In the genomic region with DNA sequence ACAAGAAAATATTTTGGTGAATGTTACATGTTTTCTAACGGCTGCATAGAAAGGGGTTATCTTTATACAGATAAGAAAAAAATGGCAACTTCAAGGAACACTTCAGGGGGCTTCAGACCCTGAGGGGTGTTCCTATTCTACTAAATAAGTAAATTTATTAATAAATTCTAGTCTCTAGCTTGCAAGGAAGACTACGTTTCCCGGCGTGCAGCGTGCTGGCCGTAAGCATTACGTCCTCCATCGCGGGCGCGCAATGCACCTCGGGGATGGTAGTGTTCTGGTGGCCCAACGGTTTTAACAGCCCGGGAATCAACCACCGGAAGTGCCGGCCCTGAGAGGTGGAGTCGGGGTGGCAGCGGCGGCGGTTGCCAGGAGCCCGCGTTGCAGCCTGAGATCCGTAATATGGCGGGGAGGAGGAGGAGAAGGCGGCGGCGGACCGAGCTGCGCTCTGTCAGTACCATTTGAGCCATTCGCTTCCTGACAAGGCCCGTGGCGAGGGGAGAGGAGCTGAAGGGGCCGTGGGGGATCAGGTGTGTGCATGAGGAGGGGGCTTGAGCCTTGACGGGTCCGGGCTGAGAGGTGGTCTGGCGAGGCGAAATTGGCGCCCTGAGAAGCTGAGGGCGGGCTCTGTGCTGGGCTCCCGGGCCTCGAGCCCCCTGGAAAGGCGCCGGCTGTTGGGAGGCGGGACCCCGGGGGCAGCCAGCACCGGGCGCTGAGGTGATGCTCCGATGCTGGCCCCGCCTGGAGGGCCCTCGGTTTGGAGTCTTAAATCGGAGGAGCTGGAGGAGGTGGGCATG, we compare ENCODE assay signal across 8 cellular contexts. TPM values are rescaled to one million over a fixed set of nuclear protein-coding genes. Genes with fewer than 3 reads are reported as not detected.
A peak's percentile ranks its signal among the peaks of the same experiment; 100 is the strongest.
DNase-seq lines count a peak whose midpoint lies in the region; ATAC-seq lines count a peak whose summit lies in the region.

A gene with protein sequence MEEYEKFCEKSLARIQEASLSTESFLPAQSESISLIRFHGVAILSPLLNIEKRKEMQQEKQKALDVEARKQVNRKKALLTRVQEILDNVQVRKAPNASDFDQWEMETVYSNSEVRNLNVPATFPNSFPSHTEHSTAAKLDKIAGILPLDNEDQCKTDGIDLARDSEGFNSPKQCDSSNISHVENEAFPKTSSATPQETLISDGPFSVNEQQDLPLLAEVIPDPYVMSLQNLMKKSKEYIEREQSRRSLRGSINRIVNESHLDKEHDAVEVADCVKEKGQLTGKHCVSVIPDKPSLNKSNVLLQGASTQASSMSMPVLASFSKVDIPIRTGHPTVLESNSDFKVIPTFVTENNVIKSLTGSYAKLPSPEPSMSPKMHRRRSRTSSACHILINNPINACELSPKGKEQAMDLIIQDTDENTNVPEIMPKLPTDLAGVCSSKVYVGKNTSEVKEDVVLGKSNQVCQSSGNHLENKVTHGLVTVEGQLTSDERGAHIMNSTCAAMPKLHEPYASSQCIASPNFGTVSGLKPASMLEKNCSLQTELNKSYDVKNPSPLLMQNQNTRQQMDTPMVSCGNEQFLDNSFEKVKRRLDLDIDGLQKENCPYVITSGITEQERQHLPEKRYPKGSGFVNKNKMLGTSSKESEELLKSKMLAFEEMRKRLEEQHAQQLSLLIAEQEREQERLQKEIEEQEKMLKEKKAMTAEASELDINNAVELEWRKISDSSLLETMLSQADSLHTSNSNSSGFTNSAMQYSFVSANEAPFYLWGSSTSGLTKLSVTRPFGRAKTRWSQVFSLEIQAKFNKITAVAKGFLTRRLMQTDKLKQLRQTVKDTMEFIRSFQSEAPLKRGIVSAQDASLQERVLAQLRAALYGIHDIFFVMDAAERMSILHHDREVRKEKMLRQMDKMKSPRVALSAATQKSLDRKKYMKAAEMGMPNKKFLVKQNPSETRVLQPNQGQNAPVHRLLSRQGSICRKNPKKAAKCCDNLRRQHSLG (plus strand): TSS at position 384 of the 797 bp plus-strand sequence. CDS start 3,940 bp downstream, outside the sequence.

- H3K27me3 ChIP-seq in BLaER1, result no peaks in the 10 kb centered on the region

- H3K27me3 Mint-ChIP-seq in activated CD4-positive, alpha-beta T cell treated with anti-CD3 and anti-CD28 coated beads, Interleukin-2, amount 10 ng/mL, durations not matched to agents 7 days and 5 days, result no peaks in the 10 kb centered on the region

- peaks cover 57% of the 10 kb centered on the region for H3K4me1 ChIP-seq in BLaER1

- intact Hi-C loops in left colon (cut with DNase I, micrococcal nuclease), result no loop called here

- peak within 1 kb of the TSS; percentile 99 for H3K4me3 ChIP-seq in BLaER1

- H3K4me2 ChIP-seq in BLaER1, result peak within 1 kb of the TSS; percentile 90

- CTCF ChIA-PET in activated CD4-positive, alpha-beta T cell treated with anti-CD3 and anti-CD28 coated beads, Interleukin-2, amount 10 ng/mL, durations not matched to agents 7 days and 5 days (lab: Charles Lee), result interaction anchor here (0.8 to 1.7 kb wide), 6 partner anchors 11 to 565 kb away, joined by 3 to 6 read pairs (median 4); a partner anchor contains a TSS

- peak within 1 kb of the TSS; percentile 91 for H3K9ac ChIP-seq in BLaER1

- H3K4me3 Mint-ChIP-seq in activated CD4-positive, alpha-beta T cell treated with anti-CD3 and anti-CD28 coated beads, Interleukin-2, amount 10 ng/mL, durations not matched to agents 7 days and 5 days, result peak within 1 kb of the TSS; percentile 96

- peaks cover 15% of the 10 kb centered on the region; the same call in 1 of the 2 replicates for H4K20me1 ChIP-seq in BLaER1

- POLR2A ChIA-PET in activated CD4-positive, alpha-beta T cell treated with anti-CD3 and anti-CD28 coated beads, Interleukin-2, amount 10 ng/mL, durations not matched to agents 7 days and 5 days (lab: Charles Lee), result interaction anchor here (1.6 kb wide), 1 partner anchor 32 kb away, joined by 6 read pairs; a partner anchor contains a TSS

- H3K36me3 Mint-ChIP-seq in activated CD4-positive, alpha-beta T cell treated with anti-CD3 and anti-CD28 coated beads, Interleukin-2, amount 10 ng/mL, durations not matched to agents 7 days and 5 days (ENCODE audit: low read depth), result peaks cover 14% of the 10 kb centered on the region

- H3K9me3 ChIP-seq in BLaER1, result no peaks in the 10 kb centered on the region

- peaks cover 46% of the 10 kb centered on the region for H3K4me1 Mint-ChIP-seq in activated CD4-positive, alpha-beta T cell treated with anti-CD3 and anti-CD28 coated beads, Interleukin-2, amount 10 ng/mL, durations not matched to agents 7 days and 5 days

- H3K9me3 Mint-ChIP-seq in activated CD4-positive, alpha-beta T cell treated with anti-CD3 and anti-CD28 coated beads, Interleukin-2, amount 10 ng/mL, durations not matched to agents 7 days and 5 days, result no peaks in the 10 kb centered on the region

- ATAC-seq in GM19351 (IDR thresholded peaks at IDR 0.05; ENCODE audit: unreplicated experiment) (peak; percentile 73), HG03520 (IDR thresholded peaks at IDR 0.05; ENCODE audit: unreplicated experiment) (peak; percentile 62), left colon (peak; percentile 73)

- H3K36me3 ChIP-seq in BLaER1, result peaks cover 16% of the 10 kb centered on the region

- peak; percentile 99 for DNase-seq in NCI-H69 (lab: John Stamatoyannopoulos, UW)
- DNase-seq in activated CD4-positive, alpha-beta T cell treated with anti-CD3 and anti-CD28 coated beads, Interleukin-2, amount 10 ng/mL, durations not matched to agents 7 days and 5 days, result peak; percentile 98
- DNase-seq in cortex of kidney (lab: John Stamatoyannopoulos, UW), result peak; percentile 38
- DNase-seq in left colon, result peak; percentile 97 to 98
- peak; percentile 89 to 90 for DNase-seq in stimulated activated CD4-positive, alpha-beta T cell treated with anti-CD3 and anti-CD28 coated beads, Interleukin-1b, Interleukin-23, amount 100 ng/mL, for 4 hours (ENCODE audit: low read depth in 2 of 2)

- peak within 1 kb of the TSS; percentile 97 for H3K27ac Mint-ChIP-seq in activated CD4-positive, alpha-beta T cell treated with anti-CD3 and anti-CD28 coated beads, Interleukin-2, amount 10 ng/mL, durations not matched to agents 7 days and 5 days

- H3K27ac ChIP-seq in BLaER1, result peak within 1 kb of the TSS; percentile 86

RNA-seq across cellular contexts. Expression of the gene that starts here (rescaled TPM):
- 10 to 100 TPM; 35.9 to 50.6 TPM for total RNA-seq in activated CD4-positive, alpha-beta T cell treated with anti-CD3 and anti-CD28 coated beads, Interleukin-2, amount 10 ng/mL, durations not matched to agents 7 days and 5 days
- 1 to 10 TPM; 9.0 to 9.9 TPM for total RNA-seq in left colon

Comparison
In these comparisons a context has a peak if more than half of its experiments do, and no peak if none do; other contexts are left out.
1. Peak in every context shown above with its lines: DNase-seq, ATAC-seq, H3K4me3 ChIP-seq and H3K27ac ChIP-seq.
2. DNase-seq: peak in every context shown above with its lines; median percentile 99 in NCI-H69; 98 in activated CD4-positive, alpha-beta T cell treated with anti-CD3 and anti-CD28 coated beads, Interleukin-2, amount 10 ng/mL, durations not matched to agents 7 days and 5 days; 98 in left colon; 90 in stimulated activated CD4-positive, alpha-beta T cell treated with anti-CD3 and anti-CD28 coated beads, Interleukin-1b, Interleukin-23, amount 100 ng/mL, for 4 hours; 38 in cortex of kidney.